In genomic region chr17:57505841-57506240, GRCh38 we compare ENCODE assay signal across 28 cellular contexts.
A peak's percentile ranks its signal among the peaks of the same experiment; 100 is the strongest.
DNase-seq lines count a peak whose midpoint lies in the region; TF ChIP-seq lines count a peak whose summit lies in the region.
"Had no signal": no experiment of that assay in that cellular context is flagged by ENCODE, and none has a peak within 500 bp of the region (broad histone marks: within the 10 kb centered on the region; RNA-seq: fewer than 3 reads in every experiment).

No MANE protein-coding gene starts in this region.

- TF ChIP-seq CTCF in endodermal cell (conservative IDR thresholded peaks at IDR 0.05) (no peak), stomach (IDR thresholded peaks at IDR 0.05) (no peak)

- H3K36me3 ChIP-seq in endodermal cell (ENCODE audit: control insufficient read depth, insufficient read depth, low read length) (no peaks in the 10 kb centered on the region), stomach (no peaks in the 10 kb centered on the region)

- TF ChIP-seq POLR2A in stomach (IDR thresholded peaks at IDR 0.05): no peak

- H3K36me3 Mint-ChIP-seq in endodermal cell (ENCODE audit: low read depth): peaks cover 1% of the 10 kb centered on the region
- H3K36me3 Mint-ChIP-seq: stimulated activated effector memory CD8-positive, alpha-beta T cell treated with anti-CD3 and anti-CD28 coated beads, Interleukin-12 subunit alpha, Interleukin-12 subunit beta, amount 100 ng/mL, for 72 hours had no signal

- H3K9me3 Mint-ChIP-seq in endodermal cell: no peaks in the 10 kb centered on the region
- H3K9me3 Mint-ChIP-seq: activated CD4-positive, alpha-beta T cell treated with anti-CD3 and anti-CD28 coated beads, Interleukin-2, amount 10 ng/mL, durations not matched to agents 24 days and 14 days; dendritic cell treated with granulocyte-macrophage colony-stimulating factor and Interleukin-4, amounts not matched to agents 40 ng/mL and 50 ng/mL, for 4 days; stimulated activated effector memory CD8-positive, alpha-beta T cell treated with anti-CD3 and anti-CD28 coated beads, Interleukin-12 subunit alpha, Interleukin-12 subunit beta, amount 100 ng/mL, for 72 hours; T-helper 2 cell treated with Interferon-gamma antibody and Interleukin-4, amounts not matched to agents 5 μg/mL and 100 μg/mL, for 36 hours had no signal

- H3K4me1 ChIP-seq in endodermal cell (ENCODE audit: control insufficient read depth, insufficient read depth, low read length) (peaks cover 33% of the 10 kb centered on the region), stomach (peaks cover 0 to 18% (median 11%) of the 10 kb centered on the region in 4 donors)

- H3K27me3 Mint-ChIP-seq in endodermal cell (ENCODE audit: insufficient read depth): no peaks in the 10 kb centered on the region
- H3K27me3 Mint-ChIP-seq: activated CD4-positive, alpha-beta T cell treated with anti-CD3 and anti-CD28 coated beads, Interleukin-2, amount 10 ng/mL, durations not matched to agents 24 days and 14 days; dendritic cell treated with granulocyte-macrophage colony-stimulating factor and Interleukin-4, amounts not matched to agents 40 ng/mL and 50 ng/mL, for 4 days had no signal

- H3K9ac ChIP-seq in endodermal cell (ENCODE audit: extremely low read depth, low read length, poor library complexity, severe bottlenecking): no peak overlapping the region

- H3K9me3 ChIP-seq in endodermal cell (ENCODE audit: control insufficient read depth, low read length) (no peaks in the 10 kb centered on the region), stomach (no peaks in the 10 kb centered on the region)
- H3K9me3 ChIP-seq: testis had no signal

- H3K27ac Mint-ChIP-seq in endodermal cell: no peak overlapping the region
- H3K27ac Mint-ChIP-seq: activated CD4-positive, alpha-beta T cell treated with anti-CD3 and anti-CD28 coated beads, Interleukin-2, amount 10 ng/mL, durations not matched to agents 24 days and 14 days; dendritic cell treated with granulocyte-macrophage colony-stimulating factor and Interleukin-4, amounts not matched to agents 40 ng/mL and 50 ng/mL, for 4 days; stimulated activated effector memory CD8-positive, alpha-beta T cell treated with anti-CD3 and anti-CD28 coated beads, Interleukin-12 subunit alpha, Interleukin-12 subunit beta, amount 100 ng/mL, for 72 hours; T-helper 2 cell treated with Interferon-gamma antibody and Interleukin-4, amounts not matched to agents 5 μg/mL and 100 μg/mL, for 36 hours had no signal

- intact Hi-C loops in stomach (cut with DNase I; ENCODE audit: low total_unique reads): no loop called here

- peak overlapping the region; percentile 67 for H3K27ac ChIP-seq in endodermal cell (ENCODE audit: low read depth, low read length)
- peak overlapping the region; percentile 79 for H3K27ac ChIP-seq in temporal lobe (ENCODE audit: low read depth, low read length)
- no peak overlapping the region for H3K27ac ChIP-seq in stomach
- H3K27ac ChIP-seq: 22Rv1, VCaP had no signal

- 79 to 83% methylated on average over 5 of the region's 5 CpGs for WGBS in endodermal cell (ENCODE audit: insufficient coverage in 1 of 2, insufficient read length in 1 of 2), 2 experiments
- WGBS in stomach, 5 donors: 87 to 95% (median 92%) methylated on average over 5 of the region's 5 CpGs

- H3K4me3 ChIP-seq in endodermal cell (ENCODE audit: low read length) (no peak overlapping the region), stomach (no peak overlapping the region)
- H3K4me3 ChIP-seq: lung, skin epidermis, testis had no signal

- peak; percentile 79 for DNase-seq in NCI-H187 treated with DMSO at 0.1 percent for 48 hours (lab: John Stamatoyannopoulos, UW)
- DNase-seq in NCI-H187 (lab: John Stamatoyannopoulos, UW): no peak
- peak; percentile 54 for DNase-seq in NCI-H69 (lab: John Stamatoyannopoulos, UW)
- DNase-seq in endodermal cell: no peak
- no peak for DNase-seq in DMS 273 (lab: John Stamatoyannopoulos, UW; ENCODE audit: unreplicated experiment)
- no peak for DNase-seq in stomach
- DNase-seq in NCI-H345 treated with DMSO at 0.1 percent for 48 hours (lab: John Stamatoyannopoulos, UW; ENCODE audit: unreplicated experiment): no peak
- DNase-seq: activated CD4-positive, alpha-beta T cell treated with anti-CD3 and anti-CD28 coated beads, Interleukin-2, amount 10 ng/mL, durations not matched to agents 24 days and 14 days; activated naive CD4-positive, alpha-beta T cell treated with Interleukin-2 at 50 U/mL for 16 hours; activated T-cell treated with anti-CD3 and anti-CD28 coated beads, Interleukin-2, amount 50 U/mL, for 48 hours; AML-193; GF-D8; kidney; NCI-H1436 treated with DMSO at 0.1 percent for 48 hours; NCI-H2171; NCI-H526; occipital lobe; RPMI8226; stimulated activated CD4-positive, alpha-beta T cell treated with anti-CD3 and anti-CD28 coated beads, Interleukin-2, amount 100 ng/mL, for 24 hours; testis had no signal

- H3K27me3 ChIP-seq in endodermal cell (ENCODE audit: control insufficient read depth, insufficient read depth, low read length, poor library complexity, severe bottlenecking): no peaks in the 10 kb centered on the region
- no peaks in the 10 kb centered on the region for H3K27me3 ChIP-seq in stomach
- H3K27me3 ChIP-seq: testis had no signal

- H3K4me1 Mint-ChIP-seq in endodermal cell: peaks cover 26% of the 10 kb centered on the region

- H3K4me3 Mint-ChIP-seq in endodermal cell: no peak overlapping the region
- H3K4me3 Mint-ChIP-seq: activated CD4-positive, alpha-beta T cell treated with anti-CD3 and anti-CD28 coated beads, Interleukin-2, amount 10 ng/mL, durations not matched to agents 24 days and 14 days; dendritic cell treated with granulocyte-macrophage colony-stimulating factor and Interleukin-4, amounts not matched to agents 40 ng/mL and 50 ng/mL, for 4 days; stimulated activated effector memory CD8-positive, alpha-beta T cell treated with anti-CD3 and anti-CD28 coated beads, Interleukin-12 subunit alpha, Interleukin-12 subunit beta, amount 100 ng/mL, for 72 hours; T-helper 2 cell treated with Interferon-gamma antibody and Interleukin-4, amounts not matched to agents 5 μg/mL and 100 μg/mL, for 36 hours had no signal

- TF ChIP-seq EP300 in stomach (IDR thresholded peaks at IDR 0.05): no peak

Comparison
In these comparisons a context has a peak if more than half of its experiments do, and no peak if none do; other contexts are left out.
1. DNase-seq: peak in NCI-H187 treated with DMSO at 0.1 percent for 48 hours (single experiment) and NCI-H69 (single experiment); none in NCI-H187 (0 of 2), endodermal cell (single experiment), DMS 273 (single experiment), stomach (single experiment) and NCI-H345 treated with DMSO at 0.1 percent for 48 hours (single experiment).
2. H3K27ac ChIP-seq: peak in endodermal cell (single experiment) and temporal lobe (single experiment); none in stomach (0 of 5).